Comparison of ENCODE assay signal across 8 cellular contexts in the genomic region with DNA sequence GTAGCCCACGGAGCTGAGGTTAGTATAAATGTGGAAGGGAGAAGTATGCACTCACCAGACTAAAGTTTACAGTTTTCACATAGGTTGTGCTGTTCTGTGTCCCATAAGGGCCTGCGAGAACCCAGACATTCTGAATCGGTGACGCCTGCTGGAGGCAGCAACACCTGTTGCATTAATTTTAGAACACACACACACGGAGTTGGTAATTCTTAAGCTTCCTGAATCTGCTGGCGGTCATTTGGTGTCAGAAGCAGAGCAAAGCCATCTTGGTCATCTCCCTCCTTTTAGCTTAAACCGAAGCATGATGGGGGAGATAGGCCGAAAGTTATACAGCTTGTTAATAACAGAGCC. TPM values are rescaled to one million over a fixed set of nuclear protein-coding genes. Genes with fewer than 3 reads are reported as not detected.
DNase-seq lines count a peak whose midpoint lies in the region; ATAC-seq, FAIRE-seq and TF ChIP-seq lines count a peak whose summit lies in the region.

No MANE protein-coding gene starts in this region.

- RAD21 ChIA-PET in GM12878 (lab: Charles Lee; ENCODE audit: unreplicated experiment): interaction anchor here (1.1 to 3.9 kb wide), 8 partner anchors 9 to 250 kb away, joined by 3 to 20 read pairs (median 6); a partner anchor contains a TSS

- FAIRE-seq in GM12878 (lab: Jason Lieb, UNC): no peak
- no peak for FAIRE-seq in GM12892 (lab: Jason Lieb, UNC)

- H3K9me2 ChIP-seq in Karpas-422 (replicated peaks; ENCODE audit: insufficient read depth, low read length): no peaks in the 10 kb centered on the region

- H3K9me3 ChIP-seq in Karpas-422 (ENCODE audit: low read length): no peaks in the 10 kb centered on the region
- no peaks in the 10 kb centered on the region for H3K9me3 ChIP-seq in GM12878 (replicated peaks; ENCODE audit: control insufficient read depth, insufficient read depth, low read length)

- DNase-seq in Karpas-422 (peak; percentile 56), GM12878 (ENCODE audit: low read depth, low spot score) (peak; percentile 4), kidney tubule cell (ENCODE audit: low spot score) (peak; percentile 33), substantia nigra (lab: John Stamatoyannopoulos, UW) (peak in 1 of 49 donors; percentile 19), 8988T (no peak), GM12892 (ENCODE audit: insufficient read length) (no peak)

- in situ Hi-C loops in GM12878 (cut with MboI): no loop called here

- SMC1A ChIA-PET in GM12878 (lab: Charles Lee; ENCODE audit: uncharacterized antibody, unreplicated experiment): interaction anchor here (1.1 to 5.7 kb wide), 10 partner anchors 51 to 249 kb away, joined by 3 to 39 read pairs (median 5); a partner anchor contains a TSS

- CTCF ChIA-PET in GM12878 (lab: Yijun Ruan, JAX): interaction anchor here (0.6 to 1.9 kb wide), 15 partner anchors 17 to 557 kb away, joined by 3 to 12 read pairs (median 3); a partner anchor contains a TSS

- H2AFZ ChIP-seq in Karpas-422 (ENCODE audit: low read length): no peak overlapping the region
- H2AFZ ChIP-seq in GM12878 (ENCODE audit: control insufficient read depth, low read depth, low read length): peak overlapping the region; percentile 97

- no peak for TF ChIP-seq EP300 in GM12878 (IDR thresholded peaks at IDR 0.05; ENCODE audit: borderline replicate concordance in 1 of 2, control insufficient read depth in 1 of 2, low read depth in 2 of 2, low read length in 2 of 2)

- H3K4me2 ChIP-seq in Karpas-422 (ENCODE audit: low read depth, low read length, poor library complexity, severe bottlenecking) (peak overlapping the region; percentile 86), GM12878 (ENCODE audit: control insufficient read depth, insufficient read depth) (peak overlapping the region; percentile 97)

- no peak for TF ChIP-seq POLR2A in GM12878 (IDR thresholded peaks at IDR 0.05; ENCODE audit: low read depth, low read length)
- no peak for TF ChIP-seq POLR2A in GM12892 (IDR thresholded peaks at IDR 0.05; ENCODE audit: low read depth, low read length)

- H3K27ac ChIP-seq in Karpas-422 (ENCODE audit: low read length): peak overlapping the region; percentile 39; the same call in 1 of the 2 replicates
- peak overlapping the region; percentile 90 for H3K27ac ChIP-seq in GM12878 (ENCODE audit: control insufficient read depth, insufficient read depth)
- peak overlapping the region; percentile 90 for H3K27ac ChIP-seq in substantia nigra (ENCODE audit: low read depth, low read length, poor library complexity, severe bottlenecking)

- TF ChIP-seq RAD21 in GM12878 (IDR thresholded peaks at IDR 0.05; ENCODE audit: insufficient read depth, low read depth, low read length): 0 out of 2 replicates have a peak, but pooled peaks have one; percentile 14

- peak; percentile 22 for ATAC-seq in GM21737 (IDR thresholded peaks at IDR 0.05; ENCODE audit: unreplicated experiment)
- ATAC-seq in GM12878: peak; percentile 59

- H3K79me2 ChIP-seq in Karpas-422 (ENCODE audit: low read length) (peaks cover 87% of the 10 kb centered on the region), GM12878 (ENCODE audit: control insufficient read depth, insufficient read depth, low read length) (peaks cover 49% of the 10 kb centered on the region)

- H3K36me3 ChIP-seq in Karpas-422 (ENCODE audit: insufficient read depth, low read length): peaks cover 29% of the 10 kb centered on the region
- peaks cover 2 to 20% of the 10 kb centered on the region in 2 experiments for H3K36me3 ChIP-seq in GM12878 (ENCODE audit: control insufficient read depth in 2 of 2, insufficient read depth in 2 of 2, low read length in 1 of 2)

- H3K27me3 ChIP-seq in Karpas-422 (ENCODE audit: low read length): no peaks in the 10 kb centered on the region
- no peaks in the 10 kb centered on the region for H3K27me3 ChIP-seq in GM12878 (replicated peaks in 1 of 2; ENCODE audit: control insufficient read depth in 2 of 2, insufficient read depth in 2 of 2, low read length in 1 of 2)

- H4K20me1 ChIP-seq in Karpas-422 (ENCODE audit: insufficient read depth, low read depth, low read length) (peaks cover 25% of the 10 kb centered on the region), GM12878 (ENCODE audit: control insufficient read depth, insufficient read depth) (no peaks in the 10 kb centered on the region)

- H3K9ac ChIP-seq in Karpas-422 (ENCODE audit: low read length) (peak overlapping the region; percentile 85), GM12878 (ENCODE audit: control insufficient read depth, insufficient read depth, low read length) (peak overlapping the region; percentile 84)

- H3K4me1 ChIP-seq in Karpas-422 (ENCODE audit: low read length) (peaks cover 29% of the 10 kb centered on the region), GM12878 (ENCODE audit: control insufficient read depth, insufficient read depth, low read length) (peaks cover 7% of the 10 kb centered on the region; the same call in 1 of the 2 replicates)

- intact Hi-C loops in GM12878 (cut with micrococcal nuclease; ENCODE audit: unreplicated experiment): loop anchor here (1.0 to 10.0 kb wide), 3 partner anchors 59 to 254 kb away; no protein-coding TSS in a partner anchor

- WGBS in GM12878 (ENCODE audit: insufficient coverage, insufficient replicate concordance, low lambda C conversion rate, missing lambda C conversion rate): under 1% methylated on average over 8 of the region's 8 CpGs

- TSS peak; percentile 82 for BruUV-seq in GM12878 (replicated peaks; lab: Mats Ljungman, UMichigan)

- TF ChIP-seq CTCF in GM12873 (IDR thresholded peaks at IDR 0.05; ENCODE audit: insufficient read depth, low read depth, low read length, missing control alignments): peak; percentile 10
- peak in 1 of 3 experiments; percentile 18; a peak in 1 of 6 replicates for TF ChIP-seq CTCF in GM12878 (IDR thresholded peaks at IDR 0.05 in 2 of 3, conservative IDR thresholded peaks at IDR 0.05 in 1 of 3; ENCODE audit: control insufficient read depth in 2 of 3, extremely low read depth in 1 of 3, insufficient read depth in 1 of 3, low read depth in 3 of 3, low read length in 3 of 3)

- POLR2A ChIA-PET in GM12878 (lab: Charles Lee): interaction anchor here (0.6 to 2.8 kb wide), 9 partner anchors 9 to 235 kb away, joined by 3 to 11 read pairs (median 6); a partner anchor contains a TSS

- peak overlapping the region; percentile 89 for H3K4me3 ChIP-seq in Karpas-422 (ENCODE audit: low read length)
- H3K4me3 ChIP-seq in GM12878: peak overlapping the region; percentile 87

RNA-seq across cellular contexts. Expression of a gene that starts 41.1 kb away (rescaled TPM):
- total RNA-seq in Karpas-422 (2014; rRNA removed; shearing (Covaris generic); ENCODE audit: low replicate concordance): 3.0 TPM in 1 of 2 replicates, not detected in the other
- total RNA-seq in GM12878 (2013; cell fraction: nucleolus; rRNA removed): not detected in 2 replicates
- not detected in 2 replicates for total RNA-seq in GM12878 (2014; rRNA removed)
- total RNA-seq in GM12878 (2014; rRNA removed; fragmentation: Illumina TruSeq; extraction: Trizol): not detected in 2 replicates
- not detected in 2 replicates for total RNA-seq in GM12878 (2021)
- polyA plus RNA-seq in GM12878 (2011; ENCODE audit: low read depth): not detected
- not detected in 2 replicates for polyA plus RNA-seq in GM12878 (2011; rRNA removed)
- not detected in 2 replicates for polyA plus RNA-seq in GM12878 (2011; cell fraction: cytosol; rRNA removed)
- not detected in 2 replicates for polyA plus RNA-seq in GM12878 (2011; cell fraction: nucleus; rRNA removed)
- 0.03 and 0.12 TPM in 2 replicates for polyA plus RNA-seq in GM12878 (2012)
- polyA plus RNA-seq in GM12878 (2014; fragmentation: Illumina TruSeq; extraction: Trizol): not detected in 2 replicates
- polyA plus RNA-seq in GM12878 (2014; fragmentation: Nextera tagmentation; extraction: Ambion mirVana): not detected
- polyA plus RNA-seq in GM12878 (2014; rRNA removed): not detected in 2 replicates
- not detected for polyA plus RNA-seq in GM12878 (2016; fragmentation: Nextera tagmentation; extraction: Ambion mirVana)
- not detected in 2 replicates for polyA minus RNA-seq in GM12878 (2011; rRNA and poly(A)+ RNA removed)
- not detected in 2 replicates for polyA minus RNA-seq in GM12878 (2011; cell fraction: cytosol; rRNA and poly(A)+ RNA removed)
- not detected in 2 replicates for polyA minus RNA-seq in GM12878 (2011; cell fraction: nucleus; rRNA and poly(A)+ RNA removed)
- not detected for polyA plus RNA-seq in GM12892 (2012; ENCODE audit: missing spikeins)

RNA-seq across cellular contexts. Expression of a gene that starts 55.1 kb away (rescaled TPM):
- total RNA-seq in Karpas-422 (2014; rRNA removed; shearing (Covaris generic); ENCODE audit: low replicate concordance): 0.67 TPM in 1 of 2 replicates, not detected in the other
- total RNA-seq in GM12878 (2013; cell fraction: nucleolus; rRNA removed): 0.15 TPM in 1 of 2 replicates, not detected in the other
- under 0.01 TPM in 1 of 2 replicates, not detected in the other for total RNA-seq in GM12878 (2014; rRNA removed)
- total RNA-seq in GM12878 (2014; rRNA removed; fragmentation: Illumina TruSeq; extraction: Trizol): 0.05 and 0.13 TPM in 2 replicates
- not detected in 2 replicates for total RNA-seq in GM12878 (2021)
- not detected for polyA plus RNA-seq in GM12878 (2011; ENCODE audit: low read depth)
- 0.01 TPM in 2 replicates for polyA plus RNA-seq in GM12878 (2011; rRNA removed)
- not detected in 2 replicates for polyA plus RNA-seq in GM12878 (2011; cell fraction: cytosol; rRNA removed)
- polyA plus RNA-seq in GM12878 (2011; cell fraction: nucleus; rRNA removed): 0.03 TPM in 2 replicates
- 0.04 TPM in 2 replicates for polyA plus RNA-seq in GM12878 (2012)
- polyA plus RNA-seq in GM12878 (2014; fragmentation: Illumina TruSeq; extraction: Trizol): 0.07 and 0.78 TPM in 2 replicates
- under 1 TPM in 1 of 2 experiments, not detected in 1; 0.03 TPM for polyA plus RNA-seq in GM12878 (2014; fragmentation: Nextera tagmentation; extraction: Ambion mirVana)
- polyA plus RNA-seq in GM12878 (2014; rRNA removed): 0.18 TPM in 1 of 2 replicates, not detected in the other
- under 1 TPM; 0.35 to 0.39 TPM for polyA plus RNA-seq in GM12878 (2016; fragmentation: Nextera tagmentation; extraction: Ambion mirVana)
- 0.05 and 0.15 TPM in 2 replicates for polyA minus RNA-seq in GM12878 (2011; rRNA and poly(A)+ RNA removed)
- not detected in 2 replicates for polyA minus RNA-seq in GM12878 (2011; cell fraction: cytosol; rRNA and poly(A)+ RNA removed)
- not detected in 2 replicates for polyA minus RNA-seq in GM12878 (2011; cell fraction: nucleus; rRNA and poly(A)+ RNA removed)
- polyA plus RNA-seq in GM12892 (2012; ENCODE audit: missing spikeins): 0.15 TPM

RNA-seq across cellular contexts. Expression of a gene that starts 58.6 kb away (rescaled TPM):
- total RNA-seq in Karpas-422 (2014; rRNA removed; shearing (Covaris generic); ENCODE audit: low replicate concordance): 7.2 and 8.3 TPM in 2 replicates
- total RNA-seq in GM12878 (2013; cell fraction: nucleolus; rRNA removed): 14.5 and 15.4 TPM in 2 replicates
- total RNA-seq in GM12878 (2014; rRNA removed) (2.3 and 3.1 TPM in 2 replicates), GM12878 (2014; rRNA removed; fragmentation: Illumina TruSeq; extraction: Trizol) (2.2 and 2.3 TPM in 2 replicates), GM12878 (2021) (2.9 and 4.2 TPM in 2 replicates)
- polyA plus RNA-seq in GM12878 (2011; ENCODE audit: low read depth): 3.1 TPM
- polyA plus RNA-seq in GM12878 (2011; rRNA removed) (6.5 and 6.7 TPM in 2 replicates), GM12878 (2014; fragmentation: Illumina TruSeq; extraction: Trizol) (3.0 and 8.2 TPM in 2 replicates), GM12878 (2014; fragmentation: Nextera tagmentation; extraction: Ambion mirVana) (1 to 10 TPM; 1.7 to 1.8 TPM), GM12878 (2014; rRNA removed) (3.0 and 3.3 TPM in 2 replicates), GM12878 (2016; fragmentation: Nextera tagmentation; extraction: Ambion mirVana) (1 to 10 TPM in 1 of 2 experiments, under 1 TPM in 1; 0.87 to 2.7 TPM)
- polyA plus RNA-seq in GM12878 (2011; cell fraction: cytosol; rRNA removed): 5.1 and 5.2 TPM in 2 replicates
- 8.8 and 11.4 TPM in 2 replicates for polyA plus RNA-seq in GM12878 (2011; cell fraction: nucleus; rRNA removed)
- polyA plus RNA-seq in GM12878 (2012): 4.2 and 5.0 TPM in 2 replicates
- polyA minus RNA-seq in GM12878 (2011; rRNA and poly(A)+ RNA removed): 2.2 and 2.4 TPM in 2 replicates
- polyA minus RNA-seq in GM12878 (2011; cell fraction: cytosol; rRNA and poly(A)+ RNA removed): 2.3 and 2.5 TPM in 2 replicates
- 3.6 and 7.5 TPM in 2 replicates for polyA minus RNA-seq in GM12878 (2011; cell fraction: nucleus; rRNA and poly(A)+ RNA removed)
- polyA plus RNA-seq in GM12892 (2012; ENCODE audit: missing spikeins): 3.9 TPM

Comparison
In these comparisons a context has a peak if more than half of its experiments do, and no peak if none do; other contexts are left out.
1. DNase-seq: peak in Karpas-422 (single experiment), GM12878 (single experiment) and kidney tubule cell (single experiment); none in 8988T (single experiment) and GM12892 (single experiment).
2. H3K27ac ChIP-seq: peak in every context shown above with its lines; median percentile 90 in GM12878; 90 in substantia nigra; 39 in Karpas-422.